In genomic region chr13:42807866-42808265, GRCh38 we compare ENCODE assay signal across 17 cellular contexts.
DNase-seq lines count a peak whose midpoint lies in the region; TF ChIP-seq lines count a peak whose summit lies in the region.
"Had no signal": no experiment of that assay in that cellular context is flagged by ENCODE, and none has a peak within 500 bp of the region (broad histone marks: within the 10 kb centered on the region; RNA-seq: fewer than 3 reads in every experiment).

No MANE protein-coding gene starts in this region.

- H3K4me3 ChIP-seq in brain microvascular endothelial cell (ENCODE audit: low read depth, low read length): no peak overlapping the region
- H3K4me3 ChIP-seq: coronary artery, thyroid gland had no signal

- in situ Hi-C loops in brain microvascular endothelial cell (cut with HindIII; ENCODE audit: low pct_ligation_motif_present, low sequenced_read_pairs): no loop called here

- DNase-seq in EL (peak; percentile 60), MV-4-11 (lab: John Stamatoyannopoulos, UW) (peak; percentile 64), brain microvascular endothelial cell (peak; percentile 58), kidney tubule cell (ENCODE audit: low spot score) (peak; percentile 67), SKM-1 treated with dmso at 0.1 percent for 144 hours (lab: John Stamatoyannopoulos, UW; ENCODE audit: unreplicated experiment) (no peak), NCI-H526 treated with DMSO at 0.1 percent for 48 hours (lab: John Stamatoyannopoulos, UW) (no peak), kidney glomerular epithelial cell (lab: John Stamatoyannopoulos, UW) (no peak), NCI-H446 treated with DMSO at 0.1 percent for 48 hours (lab: John Stamatoyannopoulos, UW) (no peak)
- DNase-seq: activated naive CD8-positive, alpha-beta T cell treated with anti-CD3 and anti-CD28 coated beads for 36 hours; activated T-cell treated with anti-CD3 and anti-CD28 coated beads, Interleukin-2, amount 50 U/mL, for 1 hour; CD4-positive, CD25-positive, alpha-beta regulatory T cell; erythroblast; natural killer cell; NCI-H1436; NCI-H524; thyroid gland had no signal

- no peak overlapping the region for H3K27ac ChIP-seq in brain microvascular endothelial cell
- H3K27ac ChIP-seq: coronary artery, thyroid gland had no signal

- no peaks in the 10 kb centered on the region for H3K36me3 ChIP-seq in brain microvascular endothelial cell (replicated peaks)
- H3K36me3 ChIP-seq: thyroid gland had no signal

- no peaks in the 10 kb centered on the region for H3K27me3 ChIP-seq in brain microvascular endothelial cell (replicated peaks)
- H3K27me3 ChIP-seq: thyroid gland had no signal

- no peak for TF ChIP-seq CTCF in brain microvascular endothelial cell (IDR thresholded peaks at IDR 0.05; ENCODE audit: low read depth, low read length, missing control alignments)

Comparison
In these comparisons a context has a peak if more than half of its experiments do, and no peak if none do; other contexts are left out.
1. DNase-seq: peak in EL (single experiment), MV-4-11 (single experiment), brain microvascular endothelial cell (single experiment) and kidney tubule cell (single experiment); none in SKM-1 treated with dmso at 0.1 percent for 144 hours (single experiment), NCI-H526 treated with DMSO at 0.1 percent for 48 hours (single experiment), kidney glomerular epithelial cell (single experiment) and NCI-H446 treated with DMSO at 0.1 percent for 48 hours (single experiment).